ENCODE assay signal across 9 cellular contexts in genomic region chr14:88013750-88014349, GRCh38. TPM values are rescaled to one million over a fixed set of nuclear protein-coding genes. Genes with fewer than 3 reads are reported as not detected.
A peak's percentile ranks its signal among the peaks of the same experiment; 100 is the strongest.
DNase-seq lines count a peak whose midpoint lies in the region; ATAC-seq and TF ChIP-seq lines count a peak whose summit lies in the region.
"Had no signal": no experiment of that assay in that cellular context is flagged by ENCODE, and none has a peak within 500 bp of the region (broad histone marks: within the 10 kb centered on the region; RNA-seq: fewer than 3 reads in every experiment).

No MANE protein-coding gene starts in this region.

- POLR2A ChIA-PET in activated CD8-positive, alpha-beta T cell treated with anti-CD3 and anti-CD28 coated beads for 36 hours (lab: Charles Lee), result interaction anchor here (0.6 to 1.6 kb wide), 6 partner anchors 8 to 176 kb away, joined by 3 to 5 read pairs (median 3); partner anchors contain the start of gene GALC

- H3K4me1 Mint-ChIP-seq in activated CD8-positive, alpha-beta T cell treated with anti-CD3 and anti-CD28 coated beads for 36 hours (ENCODE audit: low read depth), result peaks cover 65% of the 10 kb centered on the region

- no peaks in the 10 kb centered on the region for H3K9me3 Mint-ChIP-seq in activated CD8-positive, alpha-beta T cell treated with anti-CD3 and anti-CD28 coated beads for 36 hours
- H3K9me3 Mint-ChIP-seq: dendritic cell treated with granulocyte-macrophage colony-stimulating factor and Interleukin-4, amounts not matched to agents 40 ng/mL and 50 ng/mL, for 4 days had no signal

- H3K4me3 Mint-ChIP-seq in activated CD8-positive, alpha-beta T cell treated with anti-CD3 and anti-CD28 coated beads for 36 hours, result no peak overlapping the region
- H3K4me3 Mint-ChIP-seq: dendritic cell treated with granulocyte-macrophage colony-stimulating factor and Interleukin-4, amounts not matched to agents 40 ng/mL and 50 ng/mL, for 4 days had no signal

- H3K36me3 Mint-ChIP-seq in activated CD8-positive, alpha-beta T cell treated with anti-CD3 and anti-CD28 coated beads for 36 hours (ENCODE audit: low read depth), result peaks cover 69% of the 10 kb centered on the region

- H3K27me3 Mint-ChIP-seq in activated CD8-positive, alpha-beta T cell treated with anti-CD3 and anti-CD28 coated beads for 36 hours, result no peaks in the 10 kb centered on the region
- H3K27me3 Mint-ChIP-seq: dendritic cell treated with granulocyte-macrophage colony-stimulating factor and Interleukin-4, amounts not matched to agents 40 ng/mL and 50 ng/mL, for 4 days had no signal

- H3K27ac Mint-ChIP-seq in activated CD8-positive, alpha-beta T cell treated with anti-CD3 and anti-CD28 coated beads for 36 hours, result no peak overlapping the region
- H3K27ac Mint-ChIP-seq: dendritic cell treated with granulocyte-macrophage colony-stimulating factor and Interleukin-4, amounts not matched to agents 40 ng/mL and 50 ng/mL, for 4 days had no signal

- peak; percentile 76 for TF ChIP-seq CTCF in GM20000 (IDR thresholded peaks at IDR 0.05; ENCODE audit: extremely low read depth, missing control alignments)
- peak; percentile 49 for TF ChIP-seq CTCF in activated CD8-positive, alpha-beta T cell treated with anti-CD3 and anti-CD28 coated beads for 36 hours (IDR thresholded peaks at IDR 0.05)
- peak; percentile 85 for TF ChIP-seq CTCF in foreskin fibroblast (IDR thresholded peaks at IDR 0.05; ENCODE audit: low read depth, low read length)

- CTCF ChIA-PET in activated CD8-positive, alpha-beta T cell treated with anti-CD3 and anti-CD28 coated beads for 36 hours (lab: Charles Lee), result interaction anchor here (0.7 to 2.5 kb wide), 18 partner anchors 9 to 175 kb away, joined by 3 to 10 read pairs (median 7); partner anchors contain the start of gene GPR65

- intact Hi-C loops in activated CD8-positive, alpha-beta T cell treated with anti-CD3 and anti-CD28 coated beads for 36 hours (cut with micrococcal nuclease), result no loop called here

- DNase-seq in Daoy (ENCODE audit: low read depth), result peak; percentile 65
- DNase-seq in GM20000 (ENCODE audit: low spot score), result peak; percentile 51
- peak; percentile 81 for DNase-seq in NCI-H510A treated with DMSO at 0.1 percent for 48 hours (lab: John Stamatoyannopoulos, UW)
- DNase-seq in activated CD8-positive, alpha-beta T cell treated with anti-CD3 and anti-CD28 coated beads for 36 hours, result peak; percentile 52
- DNase-seq in foreskin fibroblast, result peak; percentile 56 to 83
- peak; percentile 41 for DNase-seq in non-pigmented ciliary epithelial cell (ENCODE audit: low read depth)
- DNase-seq in mesenteric fat pad (ENCODE audit: low spot score), result no peak

- ATAC-seq in HG03460 (IDR thresholded peaks at IDR 0.05; ENCODE audit: unreplicated experiment), result peak; percentile 98
- peak; percentile 70 for ATAC-seq in activated CD8-positive, alpha-beta T cell treated with anti-CD3 and anti-CD28 coated beads for 36 hours

- H3K4me3 ChIP-seq in foreskin fibroblast (ENCODE audit: low read depth in 1 of 2, low read length in 2 of 2), result no peak overlapping the region

RNA-seq across cellular contexts. Expression of gene GPR65, which starts 8.9 kb away (rescaled TPM):
- 0.03 TPM in 1 of 2 replicates, not detected in the other for total RNA-seq in Daoy (2014; rRNA removed; shearing (Covaris generic))
- total RNA-seq in activated CD8-positive, alpha-beta T cell treated with anti-CD3 and anti-CD28 coated beads for 36 hours, result 10 to 100 TPM; 16.9 to 17.1 TPM
- 3.4 TPM for total RNA-seq in mesenteric fat pad

RNA-seq across cellular contexts. Expression of gene GALC, which starts 20.9 kb away (rescaled TPM):
- total RNA-seq in Daoy (2014; rRNA removed; shearing (Covaris generic)), result 16.8 and 19.3 TPM in 2 replicates
- 10 to 100 TPM in 1 of 2 experiments, 1 to 10 TPM in 1; 8.6 to 11.3 TPM for total RNA-seq in activated CD8-positive, alpha-beta T cell treated with anti-CD3 and anti-CD28 coated beads for 36 hours
- total RNA-seq in mesenteric fat pad, result 26.8 TPM
